ENCODE assay signal across 8 cellular contexts in genomic region chr20:50153153-50153499, GRCh38. TPM values are rescaled to one million over a fixed set of nuclear protein-coding genes. Genes with fewer than 3 reads are reported as not detected.
DNase-seq lines count a peak whose midpoint lies in the region; ATAC-seq and TF ChIP-seq lines count a peak whose summit lies in the region.

No MANE protein-coding gene starts in this region.

- ATAC-seq in HG03354 (IDR thresholded peaks at IDR 0.05; ENCODE audit: poor library complexity, severe bottlenecking, unreplicated experiment), result peak; percentile 24
- ATAC-seq in body of pancreas, result no peak

- H3K4me3 ChIP-seq in body of pancreas (peak overlapping the region; percentile 44 to 54), mesodermal cell (ENCODE audit: extremely low read depth, insufficient read depth, low read length, poor library complexity, severe bottlenecking) (peak overlapping the region; percentile 96)

- intact Hi-C loops in body of pancreas (cut with DNase I), result no loop called here

- no peaks in the 10 kb centered on the region for H3K9me3 ChIP-seq in body of pancreas
- no peaks in the 10 kb centered on the region for H3K9me3 ChIP-seq in mesodermal cell (ENCODE audit: control insufficient read depth, low read length)

- H3K27ac ChIP-seq in body of pancreas (peak overlapping the region; percentile 71 to 95 (median 90)), mesodermal cell (ENCODE audit: low read depth, low read length, severe bottlenecking) (peak overlapping the region; percentile 66)

- H3K27me3 ChIP-seq in body of pancreas, result no peaks in the 10 kb centered on the region

- H3K36me3 ChIP-seq in body of pancreas (replicated peaks in 1 of 2; ENCODE audit: insufficient read depth in 1 of 2, low read depth in 2 of 2), result no peaks in the 10 kb centered on the region
- H3K36me3 ChIP-seq in mesodermal cell (ENCODE audit: control insufficient read depth, insufficient read depth, low read length), result peaks cover 33% of the 10 kb centered on the region

- peaks cover 54% of the 10 kb centered on the region for H3K4me1 ChIP-seq in body of pancreas
- peaks cover 31% of the 10 kb centered on the region for H3K4me1 ChIP-seq in mesodermal cell (ENCODE audit: control insufficient read depth, insufficient read depth, low read length, poor library complexity, severe bottlenecking)

- no peak for TF ChIP-seq CTCF in body of pancreas (IDR thresholded peaks at IDR 0.05)

- WGBS in body of pancreas, 2 donors, result 0% methylated on average over 3 to 18 of the region's 18 CpGs
- WGBS in mesodermal cell (ENCODE audit: insufficient coverage in 2 of 2), 2 experiments, result 0 to 1% methylated on average over 17 to 18 of the region's 18 CpGs

- in situ Hi-C loops in G401 (cut with HindIII; ENCODE audit: low sequenced_read_pairs), result loop anchor here (10.0 kb wide), 1 partner anchor 168 kb away; the partner anchor contains the start of gene SNAI1

- DNase-seq in G401 (ENCODE audit: low spot score) (peak; percentile 22), body of pancreas (no peak), globus pallidus (ENCODE audit: low spot score) (no peak), NOMO-1 (lab: John Stamatoyannopoulos, UW; ENCODE audit: unreplicated experiment in 2 of 2) (no peak), pons (ENCODE audit: low spot score) (no peak), NCI-H82 (lab: John Stamatoyannopoulos, UW) (no peak)

- no peak for TF ChIP-seq POLR2A in body of pancreas (IDR thresholded peaks at IDR 0.05)

RNA-seq across cellular contexts. Expression of gene PEDS1, which starts 0.4 kb away (rescaled TPM):
- 42.7 and 45.5 TPM in 2 replicates for total RNA-seq in G401 (2014; rRNA removed; shearing (Covaris generic))
- total RNA-seq in body of pancreas, result 1 to 10 TPM; 9.1 to 9.6 TPM
- 40.5 TPM for polyA plus RNA-seq in mesodermal cell (2013, experiment 1 of 2)
- polyA plus RNA-seq in mesodermal cell (2013, experiment 2 of 2), result 35.7 TPM

RNA-seq across cellular contexts. Expression of gene CEBPB, which starts 37.5 kb away (rescaled TPM):
- total RNA-seq in G401 (2014; rRNA removed; shearing (Covaris generic)), result 21.6 and 24.9 TPM in 2 replicates
- total RNA-seq in body of pancreas, result 100 to 1,000 TPM in 1 of 2 donors, 10 to 100 TPM in 1; 47.7 to 104 TPM
- polyA plus RNA-seq in mesodermal cell (2013, experiment 1 of 2), result 23.6 TPM
- 19.7 TPM for polyA plus RNA-seq in mesodermal cell (2013, experiment 2 of 2)

RNA-seq across cellular contexts. Expression of gene UBE2V1, which starts 40.2 kb away (rescaled TPM):
- total RNA-seq in G401 (2014; rRNA removed; shearing (Covaris generic)), result 33.0 and 40.9 TPM in 2 replicates
- total RNA-seq in body of pancreas, result 10 to 100 TPM; 42.0 to 43.8 TPM
- polyA plus RNA-seq in mesodermal cell (2013, experiment 1 of 2), result 144 TPM
- 165 TPM for polyA plus RNA-seq in mesodermal cell (2013, experiment 2 of 2)
